ENCODE assay signal across 27 cellular contexts in genomic region chr17:48239603-48239995, GRCh38.
A peak's percentile ranks its signal among the peaks of the same experiment; 100 is the strongest.
DNase-seq lines count a peak whose midpoint lies in the region; ATAC-seq and TF ChIP-seq lines count a peak whose summit lies in the region.
"Had no signal": no experiment of that assay in that cellular context is flagged by ENCODE, and none has a peak within 500 bp of the region (broad histone marks: within the 10 kb centered on the region; RNA-seq: fewer than 3 reads in every experiment).

No MANE protein-coding gene starts in this region.

- H3K36me3 Mint-ChIP-seq in activated T-cell treated with anti-CD3 and anti-CD28 coated beads, Interleukin-2, amount 50 U/mL, for 72 hours (ENCODE audit: insufficient read depth in 2 of 2) = peaks cover 0 to 3% of the 10 kb centered on the region in 2 donors
- H3K36me3 Mint-ChIP-seq in activated T-cell treated with anti-CD3 and anti-CD28 coated beads, Interleukin-2, amount 50 U/mL, for 24 hours (ENCODE audit: low read depth) = peaks cover 16% of the 10 kb centered on the region
- H3K36me3 Mint-ChIP-seq in T-helper 17 cell (ENCODE audit: low read depth) (peaks cover 3% of the 10 kb centered on the region), immature natural killer cell (peaks cover 0 to 4% (median 3%) of the 10 kb centered on the region in 3 donors), type B pancreatic cell (no peaks in the 10 kb centered on the region)

- H3K27me3 Mint-ChIP-seq in activated T-cell treated with anti-CD3 and anti-CD28 coated beads, Interleukin-2, amount 50 U/mL, for 72 hours (ENCODE audit: low read depth) = no peaks in the 10 kb centered on the region
- H3K27me3 Mint-ChIP-seq in activated T-cell treated with anti-CD3 and anti-CD28 coated beads, Interleukin-2, amount 50 U/mL, for 24 hours = no peaks in the 10 kb centered on the region
- no peaks in the 10 kb centered on the region for H3K27me3 Mint-ChIP-seq in T-helper 17 cell
- peaks cover 0 to 4% (median 0%) of the 10 kb centered on the region in 3 donors for H3K27me3 Mint-ChIP-seq in immature natural killer cell (ENCODE audit: low read depth in 3 of 3)
- H3K27me3 Mint-ChIP-seq in type B pancreatic cell = peaks cover 4% of the 10 kb centered on the region
- H3K27me3 Mint-ChIP-seq: activated B cell treated with CpG ODN at 0.5 μM for 24 hours; activated CD4-positive, alpha-beta memory T cell treated with anti-CD3 and anti-CD28 coated beads for 36 hours; activated naive CD8-positive, alpha-beta T cell treated with anti-CD3 and anti-CD28 coated beads, Interleukin-2, amount 10 ng/mL, durations not matched to agents 7 days and 5 days had no signal

- ATAC-seq in activated T-cell treated with anti-CD3 and anti-CD28 coated beads, Interleukin-2, amount 50 U/mL, for 72 hours (replicated peaks in 1 of 2) = no peak
- ATAC-seq in T-helper 17 cell (no peak), HG03108 (IDR thresholded peaks at IDR 0.05; ENCODE audit: unreplicated experiment) (no peak)
- ATAC-seq: HepG2, left lung, Right ventricle myocardium inferior, sciatic nerve had no signal

- peak overlapping the region; percentile 84 for H3K27ac Mint-ChIP-seq in activated T-cell treated with anti-CD3 and anti-CD28 coated beads, Interleukin-2, amount 50 U/mL, for 72 hours
- H3K27ac Mint-ChIP-seq in activated T-cell treated with anti-CD3 and anti-CD28 coated beads, Interleukin-2, amount 50 U/mL, for 24 hours = no peak overlapping the region
- H3K27ac Mint-ChIP-seq in T-helper 17 cell (peak overlapping the region; percentile 76), immature natural killer cell (peak overlapping the region; percentile 22 to 85 (median 68)), type B pancreatic cell (peak overlapping the region; percentile 10)
- H3K27ac Mint-ChIP-seq: activated B cell treated with CpG ODN at 0.5 μM for 24 hours; activated CD4-positive, alpha-beta memory T cell treated with anti-CD3 and anti-CD28 coated beads for 36 hours; activated naive CD8-positive, alpha-beta T cell treated with anti-CD3 and anti-CD28 coated beads, Interleukin-2, amount 10 ng/mL, durations not matched to agents 7 days and 5 days had no signal

- DNase-seq in activated T-cell treated with anti-CD3 and anti-CD28 coated beads, Interleukin-2, amount 50 U/mL, for 72 hours = no peak
- DNase-seq in activated T-cell treated with anti-CD3 and anti-CD28 coated beads, Interleukin-2, amount 50 U/mL, for 24 hours = no peak
- DNase-seq in T-helper 17 cell (no peak), immature natural killer cell (no peak), type B pancreatic cell (ENCODE audit: extremely low spot score, unreplicated experiment) (no peak), foreskin melanocyte (no peak), GM19240 (ENCODE audit: insufficient read length, low spot score) (no peak)
- DNase-seq: 8988T; activated B cell treated with CpG ODN at 0.5 μM for 24 hours; activated CD4-positive, alpha-beta memory T cell treated with anti-CD3 and anti-CD28 coated beads for 36 hours; activated CD8-positive, alpha-beta memory T cell treated with anti-CD3 and anti-CD28 coated beads, Interleukin-2, amount 50 U/mL, for 48 hours; activated effector memory CD4-positive, alpha-beta T cell treated with anti-CD3 and anti-CD28 coated beads, Interleukin-2, amount 50 U/mL, for 16 hours; activated naive CD8-positive, alpha-beta T cell treated with anti-CD3 and anti-CD28 coated beads, Interleukin-2, amount 10 ng/mL, durations not matched to agents 7 days and 5 days; DMS79 treated with DMSO at 0.1 percent for 48 hours; effector CD4-positive, alpha-beta T cell; H7; left lung; NCI-H345; NCI-H82; posterior cingulate gyrus; stomach; T-helper 9 cell; tibial artery had no signal

- H3K4me3 Mint-ChIP-seq in activated T-cell treated with anti-CD3 and anti-CD28 coated beads, Interleukin-2, amount 50 U/mL, for 72 hours = peak overlapping the region in 1 of 2 donors; percentile 9
- no peak overlapping the region for H3K4me3 Mint-ChIP-seq in activated T-cell treated with anti-CD3 and anti-CD28 coated beads, Interleukin-2, amount 50 U/mL, for 24 hours
- H3K4me3 Mint-ChIP-seq in T-helper 17 cell = no peak overlapping the region
- H3K4me3 Mint-ChIP-seq in immature natural killer cell = peak overlapping the region; percentile 15 to 70 (median 49)
- H3K4me3 Mint-ChIP-seq in type B pancreatic cell = no peak overlapping the region
- H3K4me3 Mint-ChIP-seq: activated B cell treated with CpG ODN at 0.5 μM for 24 hours; activated CD4-positive, alpha-beta memory T cell treated with anti-CD3 and anti-CD28 coated beads for 36 hours; activated naive CD8-positive, alpha-beta T cell treated with anti-CD3 and anti-CD28 coated beads, Interleukin-2, amount 10 ng/mL, durations not matched to agents 7 days and 5 days had no signal

- no peaks in the 10 kb centered on the region for H3K9me3 ChIP-seq in T-helper 17 cell (ENCODE audit: control insufficient read depth, low read length, poor library complexity, severe bottlenecking)
- H3K9me3 ChIP-seq: left lung, stomach, tibial artery had no signal

- TF ChIP-seq CTCF in type B pancreatic cell (conservative IDR thresholded peaks at IDR 0.05) = no peak

- no peaks in the 10 kb centered on the region for H3K9me3 Mint-ChIP-seq in activated T-cell treated with anti-CD3 and anti-CD28 coated beads, Interleukin-2, amount 50 U/mL, for 72 hours
- H3K9me3 Mint-ChIP-seq in activated T-cell treated with anti-CD3 and anti-CD28 coated beads, Interleukin-2, amount 50 U/mL, for 24 hours = no peaks in the 10 kb centered on the region
- H3K9me3 Mint-ChIP-seq in immature natural killer cell (no peaks in the 10 kb centered on the region), type B pancreatic cell (no peaks in the 10 kb centered on the region)
- H3K9me3 Mint-ChIP-seq: activated B cell treated with CpG ODN at 0.5 μM for 24 hours; activated CD4-positive, alpha-beta memory T cell treated with anti-CD3 and anti-CD28 coated beads for 36 hours; activated naive CD8-positive, alpha-beta T cell treated with anti-CD3 and anti-CD28 coated beads, Interleukin-2, amount 10 ng/mL, durations not matched to agents 7 days and 5 days had no signal

- peaks cover 39% of the 10 kb centered on the region for H3K4me1 Mint-ChIP-seq in activated T-cell treated with anti-CD3 and anti-CD28 coated beads, Interleukin-2, amount 50 U/mL, for 72 hours (ENCODE audit: low read depth)
- peaks cover 71% of the 10 kb centered on the region for H3K4me1 Mint-ChIP-seq in activated T-cell treated with anti-CD3 and anti-CD28 coated beads, Interleukin-2, amount 50 U/mL, for 24 hours (ENCODE audit: low read depth)
- H3K4me1 Mint-ChIP-seq in T-helper 17 cell (peaks cover 53% of the 10 kb centered on the region), immature natural killer cell (peaks cover 92 to 98% of the 10 kb centered on the region in 2 donors), type B pancreatic cell (ENCODE audit: unreplicated experiment) (peaks cover 35% of the 10 kb centered on the region)

Comparison
In these comparisons a context has a peak if more than half of its experiments do, and no peak if none do; other contexts are left out.
1. H3K4me3 Mint-ChIP-seq: peak in immature natural killer cell (5 of 5); none in activated T-cell treated with anti-CD3 and anti-CD28 coated beads, Interleukin-2, amount 50 U/mL, for 24 hours (single experiment), T-helper 17 cell (single experiment) and type B pancreatic cell (single experiment).